ENCODE assay signal across 8 cellular contexts in the genomic region with DNA sequence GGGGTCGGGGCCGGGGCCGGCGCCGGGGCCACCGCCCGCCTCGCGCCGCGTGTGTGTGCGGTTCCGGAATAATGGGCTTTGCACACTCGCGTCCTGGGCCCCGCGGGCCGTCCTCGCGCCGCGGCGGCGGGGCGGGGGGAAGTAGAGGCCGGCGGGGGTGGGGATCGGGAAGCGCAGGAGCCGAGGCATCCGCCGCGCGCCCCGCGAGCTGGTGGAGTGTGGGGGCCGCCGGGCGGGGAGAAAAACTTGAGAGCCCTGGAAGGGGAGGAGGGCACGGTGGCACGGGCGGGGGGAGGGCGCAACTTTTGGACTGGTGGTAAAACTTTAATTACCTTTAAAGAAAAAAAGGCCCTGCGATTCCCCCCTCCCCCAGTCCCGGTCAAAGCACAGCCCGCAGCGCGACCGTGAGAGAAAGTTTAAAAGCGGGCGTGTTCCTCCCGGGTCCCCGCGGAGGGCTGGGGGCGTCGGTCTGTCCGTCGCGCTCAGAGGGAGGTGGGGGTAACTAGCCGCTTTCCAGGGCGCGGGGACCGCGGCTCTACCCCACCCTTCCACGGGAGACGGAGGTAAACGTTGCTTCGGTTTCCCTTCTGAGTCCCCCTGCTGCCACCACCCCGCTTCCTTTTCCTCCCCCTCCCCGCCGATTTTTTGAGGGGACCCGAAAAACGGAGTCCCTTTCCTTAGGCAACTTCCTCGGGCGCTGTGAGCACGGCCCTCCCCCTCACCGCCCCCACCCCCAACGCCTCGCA. TPM values are rescaled to one million over a fixed set of nuclear protein-coding genes. Genes with fewer than 3 reads are reported as not detected.
DNase-seq lines count a peak whose midpoint lies in the region; ATAC-seq and TF ChIP-seq lines count a peak whose summit lies in the region.

No MANE protein-coding gene starts in this region.

- peaks cover 26% of the 10 kb centered on the region for H3K27me3 Mint-ChIP-seq in activated T-helper 1 cell treated with anti-CD3 and anti-CD28 coated beads, Interleukin-12 subunit alpha, Interleukin-12 subunit beta, Interleukin-2, Interleukin-4 antibody, amounts not matched to agents 30 ng/mL and 10 ng/mL and 1 ng/mL, durations not matched to agents 14 hours and 24 hours and 36 hours (ENCODE audit: insufficient read depth)

- TF ChIP-seq CTCF in GM12865 (IDR thresholded peaks at IDR 0.05; ENCODE audit: insufficient read depth, low read depth, low read length, missing control alignments): no peak
- no peak for TF ChIP-seq CTCF in Loucy (conservative IDR thresholded peaks at IDR 0.05; ENCODE audit: low read length)
- TF ChIP-seq CTCF in fibroblast of mammary gland (conservative IDR thresholded peaks at IDR 0.05; ENCODE audit: control insufficient read depth, insufficient read depth, low read depth, low read length): no peak
- TF ChIP-seq CTCF in neural cell (IDR thresholded peaks at IDR 0.05; ENCODE audit: poor library complexity, severe bottlenecking): no peak
- TF ChIP-seq CTCF in upper lobe of right lung (IDR thresholded peaks at IDR 0.05): no peak

- peak overlapping the region; percentile 93 for H3K27ac Mint-ChIP-seq in activated T-helper 1 cell treated with anti-CD3 and anti-CD28 coated beads, Interleukin-12 subunit alpha, Interleukin-12 subunit beta, Interleukin-2, Interleukin-4 antibody, amounts not matched to agents 30 ng/mL and 10 ng/mL and 1 ng/mL, durations not matched to agents 14 hours and 24 hours and 36 hours

- H3K9me3 Mint-ChIP-seq in activated T-helper 1 cell treated with anti-CD3 and anti-CD28 coated beads, Interleukin-12 subunit alpha, Interleukin-12 subunit beta, Interleukin-2, Interleukin-4 antibody, amounts not matched to agents 30 ng/mL and 10 ng/mL and 1 ng/mL, durations not matched to agents 14 hours and 24 hours and 36 hours: no peaks in the 10 kb centered on the region

- H3K9ac ChIP-seq in Loucy (ENCODE audit: low read depth, low read length, poor library complexity, severe bottlenecking) (peak overlapping the region; percentile 67), neural cell (ENCODE audit: low read length) (peak overlapping the region; percentile 39)

- ATAC-seq in upper lobe of right lung: peak; percentile 50
- no peak for ATAC-seq in HG03097 (IDR thresholded peaks at IDR 0.05; ENCODE audit: low FRiP score, unreplicated experiment)

- peaks cover 5% of the 10 kb centered on the region for H3K4me1 ChIP-seq in Loucy (ENCODE audit: insufficient read depth, low read length, poor library complexity, severe bottlenecking)
- H3K4me1 ChIP-seq in upper lobe of right lung: no peaks in the 10 kb centered on the region

- H4K20me1 ChIP-seq in Loucy (ENCODE audit: insufficient read depth, low read length, poor library complexity, severe bottlenecking) (no peaks in the 10 kb centered on the region), neural cell (ENCODE audit: insufficient read depth) (no peaks in the 10 kb centered on the region)

- H3K4me2 ChIP-seq in Loucy (ENCODE audit: low read depth, low read length, poor library complexity, severe bottlenecking) (peak overlapping the region; percentile 74), neural cell (ENCODE audit: low read length) (peak overlapping the region; percentile 90)

- no peak overlapping the region for H3K27ac ChIP-seq in neural cell (ENCODE audit: low read length)
- H3K27ac ChIP-seq in upper lobe of right lung: peak overlapping the region; percentile 78

- DNase-seq in GM12865 (ENCODE audit: low read depth) (peak; percentile 38), fibroblast of mammary gland (ENCODE audit: low read depth) (no peak), upper lobe of right lung (peak; percentile 70), NCI-H2196 (lab: John Stamatoyannopoulos, UW; ENCODE audit: unreplicated experiment) (no peak)
- peak; percentile 6 for DNase-seq in activated T-helper 1 cell treated with anti-CD3 and anti-CD28 coated beads, Interleukin-12 subunit alpha, Interleukin-12 subunit beta, Interleukin-2, Interleukin-4 antibody, amounts not matched to agents 30 ng/mL and 10 ng/mL and 1 ng/mL, durations not matched to agents 14 hours and 24 hours and 36 hours (ENCODE audit: low spot score)

- no peaks in the 10 kb centered on the region for H3K27me3 ChIP-seq in Loucy (ENCODE audit: insufficient read depth, low read length, poor library complexity, severe bottlenecking)
- no peaks in the 10 kb centered on the region for H3K27me3 ChIP-seq in neural cell (ENCODE audit: insufficient read depth, low read depth, low read length)
- no peaks in the 10 kb centered on the region for H3K27me3 ChIP-seq in upper lobe of right lung

- peaks cover 23% of the 10 kb centered on the region for H3K36me3 Mint-ChIP-seq in activated T-helper 1 cell treated with anti-CD3 and anti-CD28 coated beads, Interleukin-12 subunit alpha, Interleukin-12 subunit beta, Interleukin-2, Interleukin-4 antibody, amounts not matched to agents 30 ng/mL and 10 ng/mL and 1 ng/mL, durations not matched to agents 14 hours and 24 hours and 36 hours (ENCODE audit: low read depth)

- no peak for TF ChIP-seq EP300 in neural cell (conservative IDR thresholded peaks at IDR 0.05; ENCODE audit: poor library complexity, severe bottlenecking)

- intact Hi-C loops in activated T-helper 1 cell treated with anti-CD3 and anti-CD28 coated beads, Interleukin-12 subunit alpha, Interleukin-12 subunit beta, Interleukin-2, Interleukin-4 antibody, amounts not matched to agents 30 ng/mL and 10 ng/mL and 1 ng/mL, durations not matched to agents 14 hours and 24 hours and 36 hours (cut with micrococcal nuclease): loop anchor here (2.0 to 10.0 kb wide), 10 partner anchors 195 to 1605 kb away; a partner anchor contains a TSS
- intact Hi-C loops in upper lobe of right lung (cut with DNase I): no loop called here

- H3K79me2 ChIP-seq in Loucy (ENCODE audit: insufficient read depth, low read length): peaks cover 13% of the 10 kb centered on the region; the same call in 1 of the 2 replicates
- H3K79me2 ChIP-seq in neural cell (replicated peaks; ENCODE audit: insufficient read depth, low read length): peaks cover 4% of the 10 kb centered on the region

- H3K4me1 Mint-ChIP-seq in activated T-helper 1 cell treated with anti-CD3 and anti-CD28 coated beads, Interleukin-12 subunit alpha, Interleukin-12 subunit beta, Interleukin-2, Interleukin-4 antibody, amounts not matched to agents 30 ng/mL and 10 ng/mL and 1 ng/mL, durations not matched to agents 14 hours and 24 hours and 36 hours (ENCODE audit: low read depth): peaks cover 33% of the 10 kb centered on the region

- H3K9me2 ChIP-seq in Loucy (replicated peaks; ENCODE audit: low read depth, low read length): no peaks in the 10 kb centered on the region
- no peaks in the 10 kb centered on the region for H3K9me2 ChIP-seq in neural cell (ENCODE audit: insufficient read depth, low read length)

- TF ChIP-seq RAD21 in neural cell (conservative IDR thresholded peaks at IDR 0.05): no peak

- no peaks in the 10 kb centered on the region for H3K36me3 ChIP-seq in Loucy (ENCODE audit: insufficient read depth, low read length)
- H3K36me3 ChIP-seq in neural cell (ENCODE audit: insufficient read depth, low read length): no peaks in the 10 kb centered on the region
- no peaks in the 10 kb centered on the region for H3K36me3 ChIP-seq in upper lobe of right lung

- H3F3A ChIP-seq in Loucy (ENCODE audit: low read depth): no peaks in the 10 kb centered on the region
- no peaks in the 10 kb centered on the region for H3F3A ChIP-seq in neural cell (ENCODE audit: insufficient read depth, low read length, poor library complexity, severe bottlenecking)

- peak overlapping the region; percentile 66 for H3K4me3 ChIP-seq in GM12865 (ENCODE audit: low read depth, low read length)
- H3K4me3 ChIP-seq in Loucy (ENCODE audit: low read length, poor library complexity, severe bottlenecking): peak overlapping the region; percentile 77
- peak overlapping the region; percentile 75 for H3K4me3 ChIP-seq in fibroblast of mammary gland (ENCODE audit: control insufficient read depth, low read depth, low read length)
- H3K4me3 ChIP-seq in neural cell (ENCODE audit: low read length): peak overlapping the region; percentile 67
- H3K4me3 ChIP-seq in upper lobe of right lung: peak overlapping the region; percentile 82

- H2AFZ ChIP-seq in Loucy (ENCODE audit: low read length) (peak overlapping the region; percentile 80), neural cell (ENCODE audit: low read depth, low read length) (no peak overlapping the region)

- H3K9me3 ChIP-seq in Loucy (ENCODE audit: insufficient read depth, low read depth, low read length): no peaks in the 10 kb centered on the region
- no peaks in the 10 kb centered on the region for H3K9me3 ChIP-seq in neural cell (ENCODE audit: low read length)
- H3K9me3 ChIP-seq in upper lobe of right lung: no peaks in the 10 kb centered on the region

- peak overlapping the region; percentile 97 for H3K4me3 Mint-ChIP-seq in activated T-helper 1 cell treated with anti-CD3 and anti-CD28 coated beads, Interleukin-12 subunit alpha, Interleukin-12 subunit beta, Interleukin-2, Interleukin-4 antibody, amounts not matched to agents 30 ng/mL and 10 ng/mL and 1 ng/mL, durations not matched to agents 14 hours and 24 hours and 36 hours

TF ChIP-seq in neural cell, 6 proteins besides CTCF, POLR2A, EP300 and RAD21 (continues in another document):
- TF ChIP-seq EZH2 (IDR thresholded peaks at IDR 0.05; ENCODE audit: borderline replicate concordance, insufficient read depth, low read length, poor library complexity, severe bottlenecking) (no peak), POLR2AphosphoS5 (IDR thresholded peaks at IDR 0.05) (no peak)

RNA-seq across cellular contexts. Expression of a gene that starts 1.9 kb away (rescaled TPM):
- 5.2 and 7.4 TPM in 2 replicates for total RNA-seq in activated T-helper 1 cell treated with anti-CD3 and anti-CD28 coated beads, Interleukin-12 subunit alpha, Interleukin-12 subunit beta, Interleukin-2, Interleukin-4 antibody, amounts not matched to agents 30 ng/mL and 10 ng/mL and 1 ng/mL, durations not matched to agents 14 hours and 24 hours and 36 hours
- 42.6 and 47.6 TPM in 2 replicates for polyA plus RNA-seq in neural cell
- polyA minus RNA-seq in neural cell: 52.8 and 59.8 TPM in 2 replicates
- 6.3 TPM for total RNA-seq in upper lobe of right lung

Comparison
In these comparisons a context has a peak if more than half of its experiments do, and no peak if none do; other contexts are left out.
1. DNase-seq: peak in GM12865 (single experiment), activated T-helper 1 cell treated with anti-CD3 and anti-CD28 coated beads, Interleukin-12 subunit alpha, Interleukin-12 subunit beta, Interleukin-2, Interleukin-4 antibody, amounts not matched to agents 30 ng/mL and 10 ng/mL and 1 ng/mL, durations not matched to agents 14 hours and 24 hours and 36 hours (single experiment) and upper lobe of right lung (single experiment); none in fibroblast of mammary gland (single experiment) and NCI-H2196 (single experiment).
2. Peak in every context shown above with its lines, with median percentiles within 50 percentile points of each other: H3K4me3 ChIP-seq.